26 cellular contexts compared by ENCODE assay signal in the genomic region with DNA sequence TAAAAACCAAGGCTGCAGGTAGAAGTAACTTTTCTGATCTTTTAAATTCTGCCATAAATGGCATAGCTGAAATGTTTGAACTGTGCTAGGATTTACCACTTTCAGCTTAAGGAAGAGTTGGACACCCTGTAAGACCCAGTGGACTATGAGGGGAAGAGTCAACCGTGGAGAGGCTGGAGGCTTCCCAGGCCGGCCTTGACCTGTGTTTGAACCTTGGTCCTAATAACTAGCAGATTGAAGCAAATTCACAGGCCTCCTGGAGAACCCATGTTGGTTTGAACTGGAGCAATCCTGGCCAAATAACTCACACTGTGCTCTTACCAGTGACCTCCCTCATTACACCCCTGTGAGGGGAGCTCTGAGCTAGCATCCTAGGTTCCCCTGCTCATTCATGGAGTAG.
"Had no signal": no experiment of that assay in that cellular context is flagged by ENCODE, and none has a peak within 500 bp of the region (broad histone marks: within the 10 kb centered on the region; RNA-seq: fewer than 3 reads in every experiment).

No MANE protein-coding gene starts in this region.

- H3K4me3 ChIP-seq: heart left ventricle, lower lobe of right lung, neural progenitor cell, smooth muscle cell, stomach, thoracic aorta, tibial artery, upper lobe of right lung had no signal

- ATAC-seq: heart left ventricle; lower lobe of right lung; natural killer cell; right cardiac atrium; stimulated activated naive B cell treated with anti-CD40 and anti-IgM and Interleukin-4, amounts not matched to agents 10 μg/mL and 1 μg/mL and 100 μg/mL, for 72 hours; stimulated activated naive CD8-positive, alpha-beta T cell treated with anti-CD3 and anti-CD28 coated beads, Interleukin-15, Interleukin-2, amounts not matched to agents 100 U/mL and 50 U/mL, for 24 hours; upper lobe of right lung had no signal

- DNase-seq: glutamatergic neuron; heart left ventricle; hypothalamus; immature natural killer cell; lower lobe of right lung; mammary epithelial cell; mesendoderm; naive B cell; natural killer cell; nephron progenitor cell; occipital lobe; right cardiac atrium; stimulated activated CD4-positive, alpha-beta T cell treated with anti-CD3 and anti-CD28 coated beads, Interleukin-1b, Interleukin-23, amount 100 ng/mL, for 48 hours; stimulated activated CD4-positive, alpha-beta T cell treated with anti-CD3 and anti-CD28 coated beads, Interleukin-2, amount 100 ng/mL, for 48 hours; stimulated activated CD4-positive, alpha-beta T cell treated with anti-CD3 and anti-CD28 coated beads, Interleukin-4, amount 100 ng/mL, for 4 hours; stimulated activated CD8-positive, alpha-beta memory T cell treated with anti-CD3 and anti-CD28 coated beads, Interleukin-4, amount 100 ng/mL, for 48 hours; stimulated activated naive B cell treated with anti-CD40 and anti-IgM and Interleukin-4, amounts not matched to agents 10 μg/mL and 1 μg/mL and 100 μg/mL, for 72 hours; stimulated activated naive CD8-positive, alpha-beta T cell treated with anti-CD3 and anti-CD28 coated beads, Interleukin-15, Interleukin-2, amounts not matched to agents 100 U/mL and 50 U/mL, for 24 hours; stomach; tibial artery; trophoblast cell; upper lobe of right lung had no signal

- H3K27ac ChIP-seq: heart left ventricle, lower lobe of right lung, neural progenitor cell, neutrophil, stomach, thoracic aorta, tibial artery, upper lobe of right lung had no signal

- H3K4me1 ChIP-seq: lower lobe of right lung, stomach, upper lobe of right lung had no signal

- H2AFZ ChIP-seq: neural progenitor cell had no signal

- H3K9ac ChIP-seq: neural progenitor cell had no signal

- H3K4me2 ChIP-seq: neural progenitor cell, smooth muscle cell had no signal

- H3K27me3 ChIP-seq: heart left ventricle, neural progenitor cell, neutrophil, stomach, tibial artery, upper lobe of right lung had no signal

- H3K36me3 ChIP-seq: neural progenitor cell, neutrophil, thoracic aorta, upper lobe of right lung had no signal

- H3K9me3 ChIP-seq: heart left ventricle, lower lobe of right lung, neutrophil, stomach, thoracic aorta, tibial artery, upper lobe of right lung had no signal
